14 cellular contexts compared by ENCODE assay signal in the genomic region with DNA sequence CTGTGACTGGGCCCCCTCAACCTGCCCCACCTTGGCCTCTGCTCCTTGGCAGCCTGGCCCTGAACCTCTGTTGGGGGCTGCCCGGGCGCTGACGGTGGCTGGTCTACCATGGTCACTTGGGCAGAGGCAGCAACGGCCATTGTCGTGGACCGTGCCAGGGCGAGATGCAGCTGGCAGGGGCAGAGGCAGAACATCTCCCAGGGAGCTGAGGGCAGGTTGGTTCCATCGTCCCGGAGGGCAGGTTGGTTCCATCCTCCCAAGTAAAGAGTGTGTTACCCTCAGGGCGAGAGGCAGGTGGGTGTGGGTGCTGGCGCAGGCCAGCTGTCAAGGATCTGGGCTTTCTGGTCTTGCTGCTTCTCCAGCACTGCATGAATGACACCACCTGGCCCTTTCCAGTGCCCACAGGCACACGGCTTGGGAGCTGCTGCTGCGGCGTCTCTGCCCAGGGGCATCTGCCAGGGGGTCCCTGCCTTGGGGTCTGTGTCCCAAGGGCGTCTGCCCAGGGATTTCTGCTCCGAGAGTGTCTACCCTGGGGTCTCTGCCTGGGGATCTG.
"Had no signal": no experiment of that assay in that cellular context is flagged by ENCODE, and none has a peak within 500 bp of the region (broad histone marks: within the 10 kb centered on the region; RNA-seq: fewer than 3 reads in every experiment).

No MANE protein-coding gene starts in this region.

- H3K9me3 Mint-ChIP-seq: activated naive CD4-positive, alpha-beta T cell treated with anti-CD3 and anti-CD28 coated beads for 36 hours; activated T-helper 17 cell treated with anti-CD3 and anti-CD28 coated beads, Interleukin-2, amount 50 U/mL, for 72 hours; effector memory CD8-positive, alpha-beta T cell; immature natural killer cell had no signal

- H3K9me3 ChIP-seq: heart left ventricle, lower lobe of right lung, tibial nerve, vagina had no signal

- H3K27me3 ChIP-seq: heart left ventricle, tibial nerve, vagina had no signal

- H3K27me3 Mint-ChIP-seq: activated T-helper 17 cell treated with anti-CD3 and anti-CD28 coated beads, Interleukin-2, amount 50 U/mL, for 72 hours; effector memory CD8-positive, alpha-beta T cell had no signal

- H3K4me3 Mint-ChIP-seq: activated naive CD4-positive, alpha-beta T cell treated with anti-CD3 and anti-CD28 coated beads for 36 hours; activated T-helper 17 cell treated with anti-CD3 and anti-CD28 coated beads, Interleukin-2, amount 50 U/mL, for 72 hours; effector memory CD8-positive, alpha-beta T cell; immature natural killer cell had no signal

- H3K27ac ChIP-seq: epithelial cell of prostate, heart left ventricle, lower lobe of right lung, tibial nerve, vagina had no signal

- ATAC-seq: activated CD4-positive, CD25-positive, alpha-beta regulatory T cell treated with anti-CD3 and anti-CD28 coated beads, Interleukin-2, amount 50 U/mL, for 24 hours; activated T-helper 17 cell treated with anti-CD3 and anti-CD28 coated beads, Interleukin-2, amount 50 U/mL, for 72 hours; effector memory CD8-positive, alpha-beta T cell had no signal

- H3K4me1 ChIP-seq: heart left ventricle, lower lobe of right lung, tibial nerve, vagina had no signal

- H3K4me3 ChIP-seq: heart left ventricle, lower lobe of right lung, tibial nerve, vagina had no signal

- DNase-seq: activated naive CD4-positive, alpha-beta T cell treated with anti-CD3 and anti-CD28 coated beads for 36 hours; central memory CD4-positive, alpha-beta T cell; effector memory CD8-positive, alpha-beta T cell; immature natural killer cell; midbrain; stimulated activated naive CD4-positive, alpha-beta T cell treated with Interleukin-2 at 50 U/mL for 16 hours; substantia nigra had no signal

- H3K27ac Mint-ChIP-seq: activated naive CD4-positive, alpha-beta T cell treated with anti-CD3 and anti-CD28 coated beads for 36 hours; activated T-helper 17 cell treated with anti-CD3 and anti-CD28 coated beads, Interleukin-2, amount 50 U/mL, for 72 hours had no signal
